In genomic region chr20:32971703-32972161, GRCh38 we compare ENCODE assay signal across 8 cellular contexts. TPM values are rescaled to one million over a fixed set of nuclear protein-coding genes. Genes with fewer than 3 reads are reported as not detected.
DNase-seq lines count a peak whose midpoint lies in the region; ATAC-seq and TF ChIP-seq lines count a peak whose summit lies in the region.

No MANE protein-coding gene starts in this region.

- no peak for TF ChIP-seq CTCF in chondrocyte (IDR thresholded peaks at IDR 0.05)

- H3K9me3 Mint-ChIP-seq in chondrocyte (ENCODE audit: low read depth), result peaks cover 6% of the 10 kb centered on the region

- no peak overlapping the region for H3K4me3 ChIP-seq in skin epidermis

- H3K4me3 Mint-ChIP-seq in chondrocyte (ENCODE audit: unreplicated experiment), result no peak overlapping the region

- ATAC-seq in HG03520 (IDR thresholded peaks at IDR 0.05; ENCODE audit: unreplicated experiment) (peak; percentile 8), HG02981 (IDR thresholded peaks at IDR 0.05; ENCODE audit: unreplicated experiment) (no peak)

- no peaks in the 10 kb centered on the region for H3K36me3 Mint-ChIP-seq in chondrocyte (ENCODE audit: low read depth)

- peak; percentile 33 for DNase-seq in stimulated activated CD4-positive, alpha-beta T cell treated with anti-CD3 and anti-CD28 coated beads, Interleukin-4, amount 100 ng/mL, for 24 hours
- no peak for DNase-seq in stimulated activated CD4-positive, alpha-beta T cell treated with anti-CD3 and anti-CD28 coated beads, Interleukin-1b, Interleukin-23, amount 100 ng/mL, for 48 hours
- DNase-seq in dedifferentiated amniotic fluid mesenchymal stem cell (ENCODE audit: extremely low spot score) (no peak), chondrocyte (ENCODE audit: low spot score) (no peak)

- H3K4me1 Mint-ChIP-seq in chondrocyte (ENCODE audit: low read depth), result no peaks in the 10 kb centered on the region

- peaks cover 5% of the 10 kb centered on the region for H3K27me3 Mint-ChIP-seq in chondrocyte (ENCODE audit: low read depth)

- H3K27ac ChIP-seq in cingulate gyrus (ENCODE audit: low read depth, low read length) (peak overlapping the region; percentile 43), skin epidermis (peak overlapping the region in 17 of 21 experiments; percentile 21 to 96 (median 70))

- H3K27ac Mint-ChIP-seq in chondrocyte (ENCODE audit: unreplicated experiment), result no peak overlapping the region

RNA-seq across cellular contexts. Expression of gene SUN5, which starts 32.5 kb away (rescaled TPM):
- total RNA-seq in chondrocyte, result not detected in 3 replicates

RNA-seq across cellular contexts. Expression of gene BPIFB2, which starts 35.8 kb away (rescaled TPM):
- total RNA-seq in chondrocyte, result not detected in 3 replicates

RNA-seq across cellular contexts. Expression of gene BPIFB6, which starts 59.7 kb away (rescaled TPM):
- not detected in 3 replicates for total RNA-seq in chondrocyte
